Comparison of ENCODE assay signal across 1 cellular context in the genomic region with DNA sequence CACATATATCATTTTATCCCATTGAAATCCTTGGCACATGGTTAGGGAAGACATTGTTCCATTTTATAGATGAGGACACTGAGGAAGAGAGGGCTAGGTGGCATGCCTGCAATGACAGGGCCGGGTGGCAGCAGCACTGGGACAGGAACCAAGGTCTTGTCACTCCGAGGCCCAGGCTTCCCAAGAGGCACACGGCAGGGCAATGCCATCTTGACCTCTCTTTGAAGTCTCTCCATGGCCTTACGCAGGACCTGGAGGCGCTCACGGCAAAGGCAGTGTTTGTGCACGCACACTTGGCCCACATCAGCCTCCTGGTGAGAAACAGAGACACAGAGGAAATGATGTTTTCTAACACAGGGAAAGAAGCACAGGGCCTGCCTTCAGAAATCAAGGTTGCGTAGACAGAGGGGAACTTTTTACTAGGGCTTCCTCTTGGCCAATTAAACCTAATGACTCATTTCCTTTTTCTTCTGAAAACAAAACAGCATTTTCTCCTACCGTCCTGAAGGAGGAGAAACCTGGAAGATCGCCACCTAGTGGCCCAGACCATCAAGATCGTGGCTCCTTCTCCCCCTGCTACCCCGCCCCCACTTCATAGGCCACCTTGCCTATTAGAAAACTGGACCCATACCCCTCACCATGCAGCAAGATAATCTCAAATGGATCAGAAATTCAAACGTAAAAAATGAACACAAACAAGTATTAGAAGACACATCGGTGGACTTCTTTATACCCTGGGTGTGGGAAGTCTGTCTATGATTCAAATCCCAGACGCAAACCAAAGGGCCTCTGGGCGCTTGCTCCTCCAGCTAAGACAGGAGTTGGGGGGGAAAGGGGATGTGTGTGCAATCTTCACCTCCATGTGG.
TF ChIP-seq lines count a peak whose summit lies in the region.

No MANE protein-coding gene starts in this region.

TF ChIP-seq in K562, 482 proteins besides CTCF, POLR2A, EP300 and RAD21 (continued from another document and continues in another):
- TF ChIP-seq, protein P1, sequence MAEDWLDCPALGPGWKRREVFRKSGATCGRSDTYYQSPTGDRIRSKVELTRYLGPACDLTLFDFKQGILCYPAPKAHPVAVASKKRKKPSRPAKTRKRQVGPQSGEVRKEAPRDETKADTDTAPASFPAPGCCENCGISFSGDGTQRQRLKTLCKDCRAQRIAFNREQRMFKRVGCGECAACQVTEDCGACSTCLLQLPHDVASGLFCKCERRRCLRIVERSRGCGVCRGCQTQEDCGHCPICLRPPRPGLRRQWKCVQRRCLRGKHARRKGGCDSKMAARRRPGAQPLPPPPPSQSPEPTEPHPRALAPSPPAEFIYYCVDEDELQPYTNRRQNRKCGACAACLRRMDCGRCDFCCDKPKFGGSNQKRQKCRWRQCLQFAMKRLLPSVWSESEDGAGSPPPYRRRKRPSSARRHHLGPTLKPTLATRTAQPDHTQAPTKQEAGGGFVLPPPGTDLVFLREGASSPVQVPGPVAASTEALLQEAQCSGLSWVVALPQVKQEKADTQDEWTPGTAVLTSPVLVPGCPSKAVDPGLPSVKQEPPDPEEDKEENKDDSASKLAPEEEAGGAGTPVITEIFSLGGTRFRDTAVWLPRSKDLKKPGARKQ (CRISPR knock-in tag; IDR thresholded peaks at IDR 0.05) = peak; percentile 74; the same call in 1 of the 2 replicates
- TF ChIP-seq ZNF143 (CRISPR knock-in tag; IDR thresholded peaks at IDR 0.05) = no peak
- no peak for TF ChIP-seq SNRNP70 (optimal IDR thresholded peaks at IDR 0.05; ENCODE audit: low read depth, low read length)
- no peak for TF ChIP-seq ZNF133 (CRISPR knock-in tag; IDR thresholded peaks at IDR 0.05)
- peak in 1 of 2 experiments; percentile 72; a peak in 2 of 4 replicates for TF ChIP-seq TBL1XR1 (IDR thresholded peaks at IDR 0.05; ENCODE audit: low read length in 2 of 2)
- TF ChIP-seq, protein P2, sequence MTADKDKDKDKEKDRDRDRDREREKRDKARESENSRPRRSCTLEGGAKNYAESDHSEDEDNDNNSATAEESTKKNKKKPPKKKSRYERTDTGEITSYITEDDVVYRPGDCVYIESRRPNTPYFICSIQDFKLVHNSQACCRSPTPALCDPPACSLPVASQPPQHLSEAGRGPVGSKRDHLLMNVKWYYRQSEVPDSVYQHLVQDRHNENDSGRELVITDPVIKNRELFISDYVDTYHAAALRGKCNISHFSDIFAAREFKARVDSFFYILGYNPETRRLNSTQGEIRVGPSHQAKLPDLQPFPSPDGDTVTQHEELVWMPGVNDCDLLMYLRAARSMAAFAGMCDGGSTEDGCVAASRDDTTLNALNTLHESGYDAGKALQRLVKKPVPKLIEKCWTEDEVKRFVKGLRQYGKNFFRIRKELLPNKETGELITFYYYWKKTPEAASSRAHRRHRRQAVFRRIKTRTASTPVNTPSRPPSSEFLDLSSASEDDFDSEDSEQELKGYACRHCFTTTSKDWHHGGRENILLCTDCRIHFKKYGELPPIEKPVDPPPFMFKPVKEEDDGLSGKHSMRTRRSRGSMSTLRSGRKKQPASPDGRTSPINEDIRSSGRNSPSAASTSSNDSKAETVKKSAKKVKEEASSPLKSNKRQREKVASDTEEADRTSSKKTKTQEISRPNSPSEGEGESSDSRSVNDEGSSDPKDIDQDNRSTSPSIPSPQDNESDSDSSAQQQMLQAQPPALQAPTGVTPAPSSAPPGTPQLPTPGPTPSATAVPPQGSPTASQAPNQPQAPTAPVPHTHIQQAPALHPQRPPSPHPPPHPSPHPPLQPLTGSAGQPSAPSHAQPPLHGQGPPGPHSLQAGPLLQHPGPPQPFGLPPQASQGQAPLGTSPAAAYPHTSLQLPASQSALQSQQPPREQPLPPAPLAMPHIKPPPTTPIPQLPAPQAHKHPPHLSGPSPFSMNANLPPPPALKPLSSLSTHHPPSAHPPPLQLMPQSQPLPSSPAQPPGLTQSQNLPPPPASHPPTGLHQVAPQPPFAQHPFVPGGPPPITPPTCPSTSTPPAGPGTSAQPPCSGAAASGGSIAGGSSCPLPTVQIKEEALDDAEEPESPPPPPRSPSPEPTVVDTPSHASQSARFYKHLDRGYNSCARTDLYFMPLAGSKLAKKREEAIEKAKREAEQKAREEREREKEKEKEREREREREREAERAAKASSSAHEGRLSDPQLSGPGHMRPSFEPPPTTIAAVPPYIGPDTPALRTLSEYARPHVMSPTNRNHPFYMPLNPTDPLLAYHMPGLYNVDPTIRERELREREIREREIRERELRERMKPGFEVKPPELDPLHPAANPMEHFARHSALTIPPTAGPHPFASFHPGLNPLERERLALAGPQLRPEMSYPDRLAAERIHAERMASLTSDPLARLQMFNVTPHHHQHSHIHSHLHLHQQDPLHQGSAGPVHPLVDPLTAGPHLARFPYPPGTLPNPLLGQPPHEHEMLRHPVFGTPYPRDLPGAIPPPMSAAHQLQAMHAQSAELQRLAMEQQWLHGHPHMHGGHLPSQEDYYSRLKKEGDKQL (CRISPR knock-in tag; IDR thresholded peaks at IDR 0.05; ENCODE audit: borderline replicate concordance) = no peak
- no peak for TF ChIP-seq KLF1 (tag; IDR thresholded peaks at IDR 0.05)
- no peak for TF ChIP-seq TFAM (CRISPR knock-in tag; conservative IDR thresholded peaks at IDR 0.05)
- TF ChIP-seq ZNF384 (IDR thresholded peaks at IDR 0.05; ENCODE audit: low read depth, low read length) = 0 out of 2 replicates have a peak, but pooled peaks have one; percentile 33
- TF ChIP-seq, protein P3, sequence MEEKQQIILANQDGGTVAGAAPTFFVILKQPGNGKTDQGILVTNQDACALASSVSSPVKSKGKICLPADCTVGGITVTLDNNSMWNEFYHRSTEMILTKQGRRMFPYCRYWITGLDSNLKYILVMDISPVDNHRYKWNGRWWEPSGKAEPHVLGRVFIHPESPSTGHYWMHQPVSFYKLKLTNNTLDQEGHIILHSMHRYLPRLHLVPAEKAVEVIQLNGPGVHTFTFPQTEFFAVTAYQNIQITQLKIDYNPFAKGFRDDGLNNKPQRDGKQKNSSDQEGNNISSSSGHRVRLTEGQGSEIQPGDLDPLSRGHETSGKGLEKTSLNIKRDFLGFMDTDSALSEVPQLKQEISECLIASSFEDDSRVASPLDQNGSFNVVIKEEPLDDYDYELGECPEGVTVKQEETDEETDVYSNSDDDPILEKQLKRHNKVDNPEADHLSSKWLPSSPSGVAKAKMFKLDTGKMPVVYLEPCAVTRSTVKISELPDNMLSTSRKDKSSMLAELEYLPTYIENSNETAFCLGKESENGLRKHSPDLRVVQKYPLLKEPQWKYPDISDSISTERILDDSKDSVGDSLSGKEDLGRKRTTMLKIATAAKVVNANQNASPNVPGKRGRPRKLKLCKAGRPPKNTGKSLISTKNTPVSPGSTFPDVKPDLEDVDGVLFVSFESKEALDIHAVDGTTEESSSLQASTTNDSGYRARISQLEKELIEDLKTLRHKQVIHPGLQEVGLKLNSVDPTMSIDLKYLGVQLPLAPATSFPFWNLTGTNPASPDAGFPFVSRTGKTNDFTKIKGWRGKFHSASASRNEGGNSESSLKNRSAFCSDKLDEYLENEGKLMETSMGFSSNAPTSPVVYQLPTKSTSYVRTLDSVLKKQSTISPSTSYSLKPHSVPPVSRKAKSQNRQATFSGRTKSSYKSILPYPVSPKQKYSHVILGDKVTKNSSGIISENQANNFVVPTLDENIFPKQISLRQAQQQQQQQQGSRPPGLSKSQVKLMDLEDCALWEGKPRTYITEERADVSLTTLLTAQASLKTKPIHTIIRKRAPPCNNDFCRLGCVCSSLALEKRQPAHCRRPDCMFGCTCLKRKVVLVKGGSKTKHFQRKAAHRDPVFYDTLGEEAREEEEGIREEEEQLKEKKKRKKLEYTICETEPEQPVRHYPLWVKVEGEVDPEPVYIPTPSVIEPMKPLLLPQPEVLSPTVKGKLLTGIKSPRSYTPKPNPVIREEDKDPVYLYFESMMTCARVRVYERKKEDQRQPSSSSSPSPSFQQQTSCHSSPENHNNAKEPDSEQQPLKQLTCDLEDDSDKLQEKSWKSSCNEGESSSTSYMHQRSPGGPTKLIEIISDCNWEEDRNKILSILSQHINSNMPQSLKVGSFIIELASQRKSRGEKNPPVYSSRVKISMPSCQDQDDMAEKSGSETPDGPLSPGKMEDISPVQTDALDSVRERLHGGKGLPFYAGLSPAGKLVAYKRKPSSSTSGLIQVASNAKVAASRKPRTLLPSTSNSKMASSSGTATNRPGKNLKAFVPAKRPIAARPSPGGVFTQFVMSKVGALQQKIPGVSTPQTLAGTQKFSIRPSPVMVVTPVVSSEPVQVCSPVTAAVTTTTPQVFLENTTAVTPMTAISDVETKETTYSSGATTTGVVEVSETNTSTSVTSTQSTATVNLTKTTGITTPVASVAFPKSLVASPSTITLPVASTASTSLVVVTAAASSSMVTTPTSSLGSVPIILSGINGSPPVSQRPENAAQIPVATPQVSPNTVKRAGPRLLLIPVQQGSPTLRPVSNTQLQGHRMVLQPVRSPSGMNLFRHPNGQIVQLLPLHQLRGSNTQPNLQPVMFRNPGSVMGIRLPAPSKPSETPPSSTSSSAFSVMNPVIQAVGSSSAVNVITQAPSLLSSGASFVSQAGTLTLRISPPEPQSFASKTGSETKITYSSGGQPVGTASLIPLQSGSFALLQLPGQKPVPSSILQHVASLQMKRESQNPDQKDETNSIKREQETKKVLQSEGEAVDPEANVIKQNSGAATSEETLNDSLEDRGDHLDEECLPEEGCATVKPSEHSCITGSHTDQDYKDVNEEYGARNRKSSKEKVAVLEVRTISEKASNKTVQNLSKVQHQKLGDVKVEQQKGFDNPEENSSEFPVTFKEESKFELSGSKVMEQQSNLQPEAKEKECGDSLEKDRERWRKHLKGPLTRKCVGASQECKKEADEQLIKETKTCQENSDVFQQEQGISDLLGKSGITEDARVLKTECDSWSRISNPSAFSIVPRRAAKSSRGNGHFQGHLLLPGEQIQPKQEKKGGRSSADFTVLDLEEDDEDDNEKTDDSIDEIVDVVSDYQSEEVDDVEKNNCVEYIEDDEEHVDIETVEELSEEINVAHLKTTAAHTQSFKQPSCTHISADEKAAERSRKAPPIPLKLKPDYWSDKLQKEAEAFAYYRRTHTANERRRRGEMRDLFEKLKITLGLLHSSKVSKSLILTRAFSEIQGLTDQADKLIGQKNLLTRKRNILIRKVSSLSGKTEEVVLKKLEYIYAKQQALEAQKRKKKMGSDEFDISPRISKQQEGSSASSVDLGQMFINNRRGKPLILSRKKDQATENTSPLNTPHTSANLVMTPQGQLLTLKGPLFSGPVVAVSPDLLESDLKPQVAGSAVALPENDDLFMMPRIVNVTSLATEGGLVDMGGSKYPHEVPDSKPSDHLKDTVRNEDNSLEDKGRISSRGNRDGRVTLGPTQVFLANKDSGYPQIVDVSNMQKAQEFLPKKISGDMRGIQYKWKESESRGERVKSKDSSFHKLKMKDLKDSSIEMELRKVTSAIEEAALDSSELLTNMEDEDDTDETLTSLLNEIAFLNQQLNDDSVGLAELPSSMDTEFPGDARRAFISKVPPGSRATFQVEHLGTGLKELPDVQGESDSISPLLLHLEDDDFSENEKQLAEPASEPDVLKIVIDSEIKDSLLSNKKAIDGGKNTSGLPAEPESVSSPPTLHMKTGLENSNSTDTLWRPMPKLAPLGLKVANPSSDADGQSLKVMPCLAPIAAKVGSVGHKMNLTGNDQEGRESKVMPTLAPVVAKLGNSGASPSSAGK (IDR thresholded peaks at IDR 0.05) = peak; percentile 53
- TF ChIP-seq FOS (IDR thresholded peaks at IDR 0.05; ENCODE audit: extremely low read depth, insufficient read length) = no peak
- no peak for TF ChIP-seq U2AF1 (optimal IDR thresholded peaks at IDR 0.05; ENCODE audit: low read depth, low read length)
- TF ChIP-seq HDGF (IDR thresholded peaks at IDR 0.05) = no peak
- TF ChIP-seq, protein P4, sequence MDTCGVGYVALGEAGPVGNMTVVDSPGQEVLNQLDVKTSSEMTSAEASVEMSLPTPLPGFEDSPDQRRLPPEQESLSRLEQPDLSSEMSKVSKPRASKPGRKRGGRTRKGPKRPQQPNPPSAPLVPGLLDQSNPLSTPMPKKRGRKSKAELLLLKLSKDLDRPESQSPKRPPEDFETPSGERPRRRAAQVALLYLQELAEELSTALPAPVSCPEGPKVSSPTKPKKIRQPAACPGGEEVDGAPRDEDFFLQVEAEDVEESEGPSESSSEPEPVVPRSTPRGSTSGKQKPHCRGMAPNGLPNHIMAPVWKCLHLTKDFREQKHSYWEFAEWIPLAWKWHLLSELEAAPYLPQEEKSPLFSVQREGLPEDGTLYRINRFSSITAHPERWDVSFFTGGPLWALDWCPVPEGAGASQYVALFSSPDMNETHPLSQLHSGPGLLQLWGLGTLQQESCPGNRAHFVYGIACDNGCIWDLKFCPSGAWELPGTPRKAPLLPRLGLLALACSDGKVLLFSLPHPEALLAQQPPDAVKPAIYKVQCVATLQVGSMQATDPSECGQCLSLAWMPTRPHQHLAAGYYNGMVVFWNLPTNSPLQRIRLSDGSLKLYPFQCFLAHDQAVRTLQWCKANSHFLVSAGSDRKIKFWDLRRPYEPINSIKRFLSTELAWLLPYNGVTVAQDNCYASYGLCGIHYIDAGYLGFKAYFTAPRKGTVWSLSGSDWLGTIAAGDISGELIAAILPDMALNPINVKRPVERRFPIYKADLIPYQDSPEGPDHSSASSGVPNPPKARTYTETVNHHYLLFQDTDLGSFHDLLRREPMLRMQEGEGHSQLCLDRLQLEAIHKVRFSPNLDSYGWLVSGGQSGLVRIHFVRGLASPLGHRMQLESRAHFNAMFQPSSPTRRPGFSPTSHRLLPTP (IDR thresholded peaks at IDR 0.05; ENCODE audit: borderline replicate concordance, extremely low read depth, insufficient read length) = no peak
- peak; percentile 37 for TF ChIP-seq NEUROD1 (IDR thresholded peaks at IDR 0.05; ENCODE audit: borderline replicate concordance, low read depth, low read length, partially characterized antibody)
- TF ChIP-seq, protein P5, sequence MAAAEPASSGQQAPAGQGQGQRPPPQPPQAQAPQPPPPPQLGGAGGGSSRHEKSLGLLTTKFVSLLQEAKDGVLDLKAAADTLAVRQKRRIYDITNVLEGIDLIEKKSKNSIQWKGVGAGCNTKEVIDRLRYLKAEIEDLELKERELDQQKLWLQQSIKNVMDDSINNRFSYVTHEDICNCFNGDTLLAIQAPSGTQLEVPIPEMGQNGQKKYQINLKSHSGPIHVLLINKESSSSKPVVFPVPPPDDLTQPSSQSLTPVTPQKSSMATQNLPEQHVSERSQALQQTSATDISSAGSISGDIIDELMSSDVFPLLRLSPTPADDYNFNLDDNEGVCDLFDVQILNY (CRISPR knock-in tag; IDR thresholded peaks at IDR 0.05) = no peak
- TF ChIP-seq, protein P6, sequence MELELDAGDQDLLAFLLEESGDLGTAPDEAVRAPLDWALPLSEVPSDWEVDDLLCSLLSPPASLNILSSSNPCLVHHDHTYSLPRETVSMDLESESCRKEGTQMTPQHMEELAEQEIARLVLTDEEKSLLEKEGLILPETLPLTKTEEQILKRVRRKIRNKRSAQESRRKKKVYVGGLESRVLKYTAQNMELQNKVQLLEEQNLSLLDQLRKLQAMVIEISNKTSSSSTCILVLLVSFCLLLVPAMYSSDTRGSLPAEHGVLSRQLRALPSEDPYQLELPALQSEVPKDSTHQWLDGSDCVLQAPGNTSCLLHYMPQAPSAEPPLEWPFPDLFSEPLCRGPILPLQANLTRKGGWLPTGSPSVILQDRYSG (tag; conservative IDR thresholded peaks at IDR 0.05; ENCODE audit: low read depth) = no peak; the same call in 1 of the 2 replicates
- no peak for TF ChIP-seq RFX1 (IDR thresholded peaks at IDR 0.05)
- TF ChIP-seq NR2F6 (CRISPR knock-in tag; IDR thresholded peaks at IDR 0.05) = no peak
- TF ChIP-seq ZNF586 (CRISPR knock-in tag; conservative IDR thresholded peaks at IDR 0.05) = no peak
- TF ChIP-seq ZNF41 (CRISPR knock-in tag; conservative IDR thresholded peaks at IDR 0.05) = no peak
- TF ChIP-seq KAT7 (CRISPR knock-in tag; IDR thresholded peaks at IDR 0.05; ENCODE audit: borderline replicate concordance) = no peak
- TF ChIP-seq NFE2L1 (tag; IDR thresholded peaks at IDR 0.05; ENCODE audit: borderline replicate concordance, low read depth) = no peak
